ENCODE assay signal across 18 cellular contexts in genomic region chr6:125253881-125254280, GRCh38.
"Had no signal": no experiment of that assay in that cellular context is flagged by ENCODE, and none has a peak within 500 bp of the region (broad histone marks: within the 10 kb centered on the region; RNA-seq: fewer than 3 reads in every experiment).

No MANE protein-coding gene starts in this region.

- H3K4me3 ChIP-seq: coronary artery, esophagus muscularis mucosa, gastroesophageal sphincter, left ventricle myocardium inferior, lower lobe of right lung had no signal

- FAIRE-seq: endothelial cell of umbilical vein, kidney had no signal

- H3K36me3 ChIP-seq: esophagus muscularis mucosa, gastroesophageal sphincter, left ventricle myocardium inferior, lower lobe of right lung, neutrophil had no signal

- H3K27me3 ChIP-seq: esophagus muscularis mucosa, gastroesophageal sphincter, neutrophil had no signal

- H3K9me3 ChIP-seq: esophagus muscularis mucosa, gastroesophageal sphincter, left ventricle myocardium inferior, lower lobe of right lung, neutrophil had no signal

- H3K27ac ChIP-seq: coronary artery, esophagus muscularis mucosa, gastroesophageal sphincter, left ventricle myocardium inferior, lower lobe of right lung, neutrophil had no signal

- DNase-seq: effector CD4-positive, alpha-beta T cell; endodermal cell; immature natural killer cell; kidney; left cardiac atrium; left ventricle myocardium inferior; lower lobe of right lung; mesendoderm; naive thymus-derived CD8-positive, alpha-beta T cell; posterior cingulate gyrus; stimulated activated naive CD4-positive, alpha-beta T cell; trophoblast cell had no signal

- ATAC-seq: gastroesophageal sphincter; left cardiac atrium; lower lobe of right lung; naive thymus-derived CD8-positive, alpha-beta T cell; sciatic nerve had no signal

- H3K4me1 ChIP-seq: left ventricle myocardium inferior, lower lobe of right lung had no signal
